Comparison of ENCODE assay signal across 9 cellular contexts in the genomic region with DNA sequence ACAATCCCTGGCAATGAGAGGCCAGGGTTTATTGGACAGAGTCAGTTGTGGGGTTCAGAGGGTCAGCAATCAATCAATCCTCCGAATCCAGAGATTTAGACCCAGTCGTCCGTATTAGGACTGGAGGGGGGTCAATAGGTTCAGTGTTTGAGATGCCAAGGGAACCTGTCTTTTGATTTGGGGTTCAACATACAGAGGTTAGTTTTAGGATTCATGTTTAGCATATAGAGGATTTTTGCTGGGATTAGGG. TPM values are rescaled to one million over a fixed set of nuclear protein-coding genes. Genes with fewer than 3 reads are reported as not detected.
A peak's percentile ranks its signal among the peaks of the same experiment; 100 is the strongest.
DNase-seq lines count a peak whose midpoint lies in the region; ATAC-seq, FAIRE-seq and TF ChIP-seq lines count a peak whose summit lies in the region.
"Had no signal": no experiment of that assay in that cellular context is flagged by ENCODE, and none has a peak within 500 bp of the region (broad histone marks: within the 10 kb centered on the region; RNA-seq: fewer than 3 reads in every experiment).

No MANE protein-coding gene starts in this region.

- ATAC-seq in RWPE2 (ENCODE audit: low read depth), result no peak
- no peak for ATAC-seq in HG03280 (IDR thresholded peaks at IDR 0.05; ENCODE audit: unreplicated experiment)

- no peaks in the 10 kb centered on the region for H4K20me1 ChIP-seq in fibroblast of lung (ENCODE audit: control insufficient read depth, extremely low read depth, insufficient read depth, low read length)

- TF ChIP-seq POLR2A in GM12891 (IDR thresholded peaks at IDR 0.05; ENCODE audit: low read depth, low read length), result 0 out of 2 replicates have a peak, but pooled peaks have one; percentile 5

- H3K4me1 ChIP-seq in RWPE2 (ENCODE audit: insufficient read depth, poor library complexity, severe bottlenecking) (no peaks in the 10 kb centered on the region), fibroblast of lung (ENCODE audit: control insufficient read depth, extremely low read depth, insufficient read depth, low read length) (peaks cover 9% of the 10 kb centered on the region)

- no peaks in the 10 kb centered on the region for H3K9me3 ChIP-seq in RWPE2 (ENCODE audit: severe bottlenecking)
- H3K9me3 ChIP-seq in fibroblast of lung (ENCODE audit: control insufficient read depth, insufficient read depth, low read depth, low read length), result no peaks in the 10 kb centered on the region

- peaks cover 6% of the 10 kb centered on the region for H3K79me2 ChIP-seq in fibroblast of lung (ENCODE audit: control insufficient read depth, insufficient read depth, low read length)

- H3K4me2 ChIP-seq in fibroblast of lung (ENCODE audit: extremely low read depth, insufficient read depth, low read length), result peak overlapping the region; percentile 89

- peak; percentile 33 for FAIRE-seq in GM12891 (lab: Jason Lieb, UNC)

- H2AFZ ChIP-seq in fibroblast of lung (ENCODE audit: low read length), result peak overlapping the region; percentile 2

- H3K27ac ChIP-seq in RWPE2 (ENCODE audit: poor library complexity, severe bottlenecking) (peak overlapping the region; percentile 61), fibroblast of lung (ENCODE audit: insufficient read depth, low read length) (peak overlapping the region; percentile 78)

- H3K4me3 ChIP-seq in RWPE2 (ENCODE audit: severe bottlenecking) (peak overlapping the region; percentile 52), fibroblast of lung (replicated peaks in 1 of 4; ENCODE audit: control extremely low read depth in 1 of 4, insufficient read depth in 1 of 4, low read depth in 3 of 4, low read length in 4 of 4) (peak overlapping the region; percentile 53 to 90 (median 80)), retinal pigment epithelial cell (ENCODE audit: low read length) (peak overlapping the region; percentile 82)

- DNase-seq in GM12891 (ENCODE audit: insufficient read length, low spot score) (no peak), RWPE2 (ENCODE audit: low spot score) (no peak), fibroblast of lung (ENCODE audit: low read depth in 2 of 2) (no peak), retinal pigment epithelial cell (ENCODE audit: low read depth) (no peak), SKM-1 (lab: John Stamatoyannopoulos, UW; ENCODE audit: unreplicated experiment) (no peak), NCI-H2171 treated with DMSO at 0.1 percent for 48 hours (lab: John Stamatoyannopoulos, UW) (no peak)
- DNase-seq in activated CD4-positive, alpha-beta T cell treated with anti-CD3 and anti-CD28 coated beads for 4 hours, result no peak

- H3K36me3 ChIP-seq in RWPE2 (ENCODE audit: low read depth) (peaks cover 25% of the 10 kb centered on the region), fibroblast of lung (ENCODE audit: control insufficient read depth, insufficient read depth, low read length) (peaks cover 4% of the 10 kb centered on the region)

- H3K9ac ChIP-seq in fibroblast of lung (ENCODE audit: insufficient read depth, low read length), result peak overlapping the region; percentile 69

- peaks cover 29% of the 10 kb centered on the region for H3K27me3 ChIP-seq in RWPE2 (ENCODE audit: insufficient read depth, poor library complexity, severe bottlenecking)
- H3K27me3 ChIP-seq in fibroblast of lung (ENCODE audit: control insufficient read depth, insufficient read depth, low read length), result peaks cover 17% of the 10 kb centered on the region

- TF ChIP-seq CTCF in RWPE2 (IDR thresholded peaks at IDR 0.05; ENCODE audit: poor library complexity, severe bottlenecking) (no peak), fibroblast of lung (conservative IDR thresholded peaks at IDR 0.05 in 1 of 2, IDR thresholded peaks at IDR 0.05 in 1 of 2; ENCODE audit: low read depth in 1 of 2, low read length in 2 of 2) (no peak), retinal pigment epithelial cell (conservative IDR thresholded peaks at IDR 0.05; ENCODE audit: low read depth, low read length) (no peak)

TF ChIP-seq in GM12891, 5 proteins besides CTCF, POLR2A, EP300 and RAD21:
- TF ChIP-seq PAX5 (IDR thresholded peaks at IDR 0.05; ENCODE audit: insufficient read depth, low read length, severe bottlenecking), result no peak
- no peak; the same call in 1 of the 2 replicates for TF ChIP-seq POLR2AphosphoS5 (IDR thresholded peaks at IDR 0.05; ENCODE audit: low read depth, low read length)
- TF ChIP-seq TAF1 (IDR thresholded peaks at IDR 0.05; ENCODE audit: low read depth, low read length), result no peak
- TF ChIP-seq SPI1 (IDR thresholded peaks at IDR 0.05; ENCODE audit: low read depth, low read length), result no peak
- no peak for TF ChIP-seq POU2F2 (IDR thresholded peaks at IDR 0.05; ENCODE audit: low read depth, low read length)

RNA-seq across cellular contexts. Expression of gene GMPPA, which starts 0.3 kb away (rescaled TPM):
- 32.6 TPM for polyA plus RNA-seq in GM12891 (2012; ENCODE audit: low read depth, missing spikeins)
- total RNA-seq in fibroblast of lung, result 36.5 and 38.3 TPM in 2 replicates
- polyA plus RNA-seq in fibroblast of lung, result 59.7 and 72.4 TPM in 2 replicates
- polyA plus RNA-seq in fibroblast of lung (2012), result 45.6 and 52.3 TPM in 2 replicates
- polyA minus RNA-seq in fibroblast of lung (ENCODE audit: low replicate concordance), result 155 and 160 TPM in 2 replicates

RNA-seq across cellular contexts. Expression of gene ASIC4, which starts 15.3 kb away (rescaled TPM):
- polyA plus RNA-seq in GM12891 (2012; ENCODE audit: low read depth, missing spikeins), result not detected
- total RNA-seq in fibroblast of lung, result under 0.01 and 0.33 TPM in 2 replicates
- not detected in 2 replicates for polyA plus RNA-seq in fibroblast of lung
- polyA plus RNA-seq in fibroblast of lung (2012), result not detected in 2 replicates
- not detected in 2 replicates for polyA minus RNA-seq in fibroblast of lung (ENCODE audit: low replicate concordance)
- total RNA-seq: subcutaneous adipose tissue had no signal

RNA-seq across cellular contexts. Expression of gene CHPF, which starts 44.6 kb away (rescaled TPM):
- polyA plus RNA-seq in GM12891 (2012; ENCODE audit: low read depth, missing spikeins), result 2.8 TPM
- 46.0 and 58.8 TPM in 2 replicates for total RNA-seq in fibroblast of lung
- 23.9 and 35.8 TPM in 2 replicates for polyA plus RNA-seq in fibroblast of lung
- 54.1 and 68.7 TPM in 2 replicates for polyA plus RNA-seq in fibroblast of lung (2012)
- 20.2 and 29.3 TPM in 2 replicates for polyA minus RNA-seq in fibroblast of lung (ENCODE audit: low replicate concordance)

RNA-seq across cellular contexts. Expression of gene TMEM198, which starts 44.8 kb away (rescaled TPM):
- 0.50 TPM for polyA plus RNA-seq in GM12891 (2012; ENCODE audit: low read depth, missing spikeins)
- 0.77 and 0.99 TPM in 2 replicates for total RNA-seq in fibroblast of lung
- polyA plus RNA-seq in fibroblast of lung, result 0.49 and 0.70 TPM in 2 replicates
- polyA plus RNA-seq in fibroblast of lung (2012), result 0.80 and 1.1 TPM in 2 replicates
- 0.63 and 0.85 TPM in 2 replicates for polyA minus RNA-seq in fibroblast of lung (ENCODE audit: low replicate concordance)
